Comparison of ENCODE assay signal across 17 cellular contexts in genomic region chr2:38264649-38265322, GRCh38.
DNase-seq lines count a peak whose midpoint lies in the region; ATAC-seq and TF ChIP-seq lines count a peak whose summit lies in the region.
"Had no signal": no experiment of that assay in that cellular context is flagged by ENCODE, and none has a peak within 500 bp of the region (broad histone marks: within the 10 kb centered on the region; RNA-seq: fewer than 3 reads in every experiment).

No MANE protein-coding gene starts in this region.

- H3K27ac ChIP-seq in stomach smooth muscle (ENCODE audit: low read length), result peak overlapping the region; percentile 37
- H3K27ac ChIP-seq: left ventricle myocardium inferior, prostate gland had no signal

- DNase-seq in NCI-H2107 treated with DMSO at 0.1 percent for 48 hours (lab: John Stamatoyannopoulos, UW; ENCODE audit: unreplicated experiment) (peak; percentile 13), NCI-H2107 (lab: John Stamatoyannopoulos, UW) (no peak), NB4 (ENCODE audit: low read depth) (peak; percentile 44), astrocyte of the cerebellum (ENCODE audit: low read depth) (peak; percentile 22), HAP-1 (ENCODE audit: low spot score in 2 of 2) (no peak)
- no peak for DNase-seq in activated CD4-positive, alpha-beta T cell treated with anti-CD3 and anti-CD28 coated beads for 1 hour
- DNase-seq: 8988T; activated CD4-positive, CD25-positive, alpha-beta regulatory T cell; activated naive CD4-positive, alpha-beta T cell treated with anti-CD3 and anti-CD28 coated beads, Interleukin-2, amount 10 ng/mL, durations not matched to agents 7 days and 5 days; CD4-positive, alpha-beta memory T cell; effector CD8-positive, alpha-beta T cell; left ventricle myocardium inferior; NCI-H1048; NCI-H226 had no signal

- no peak overlapping the region for H3K4me3 ChIP-seq in NB4 (ENCODE audit: low read depth, low read length)
- no peak overlapping the region for H3K4me3 ChIP-seq in astrocyte of the cerebellum (ENCODE audit: low read depth, low read length)
- no peak overlapping the region for H3K4me3 ChIP-seq in stomach smooth muscle (ENCODE audit: low read length in 2 of 2)
- H3K4me3 ChIP-seq in HAP-1, result no peak overlapping the region
- H3K4me3 ChIP-seq: left ventricle myocardium inferior, prostate gland had no signal

- TF ChIP-seq CTCF in NB4 (IDR thresholded peaks at IDR 0.05; ENCODE audit: low read depth, low read length), result no peak
- no peak for TF ChIP-seq CTCF in astrocyte of the cerebellum (IDR thresholded peaks at IDR 0.05; ENCODE audit: low read depth, low read length, missing control alignments)

- TF ChIP-seq POLR2A in NB4 (IDR thresholded peaks at IDR 0.05; ENCODE audit: extremely low read depth, insufficient read length), result no peak

- in situ Hi-C loops in astrocyte of the cerebellum (cut with HindIII; ENCODE audit: low sequenced_read_pairs), result loop anchor here (5.0 kb wide), 1 partner anchor 72 kb away; no protein-coding TSS in a partner anchor
- in situ Hi-C loops in HAP-1 (cut with MboI; ENCODE audit: low sequenced_read_pairs), result loop anchor here (10.0 to 25.0 kb wide), 2 partner anchors 290 to 877 kb away; no protein-coding TSS in a partner anchor

- no peak for ATAC-seq in GM18519 (IDR thresholded peaks at IDR 0.05; ENCODE audit: low FRiP score, unreplicated experiment)

- no peak overlapping the region for H3K9ac ChIP-seq in stomach smooth muscle (ENCODE audit: low read length in 2 of 2)

- no peaks in the 10 kb centered on the region for H3K27me3 ChIP-seq in stomach smooth muscle (ENCODE audit: control insufficient read depth in 1 of 2, insufficient read depth in 2 of 2, low read length in 2 of 2)
- no peaks in the 10 kb centered on the region for H3K27me3 ChIP-seq in HAP-1 (ENCODE audit: low read depth)

- H3K9me3 ChIP-seq in stomach smooth muscle (ENCODE audit: control insufficient read depth in 2 of 2, low read length in 2 of 2), result no peaks in the 10 kb centered on the region
- no peaks in the 10 kb centered on the region for H3K9me3 ChIP-seq in HAP-1
- H3K9me3 ChIP-seq: left ventricle myocardium inferior, prostate gland had no signal

- no peaks in the 10 kb centered on the region for H3K4me1 ChIP-seq in stomach smooth muscle (ENCODE audit: control insufficient read depth, insufficient read depth, low read length)
- no peaks in the 10 kb centered on the region for H3K4me1 ChIP-seq in HAP-1
- H3K4me1 ChIP-seq: left ventricle myocardium inferior, prostate gland had no signal

- H3K36me3 ChIP-seq in stomach smooth muscle (ENCODE audit: control insufficient read depth in 2 of 2, insufficient read depth in 2 of 2, low read length in 2 of 2), result no peaks in the 10 kb centered on the region
- H3K36me3 ChIP-seq in HAP-1 (replicated peaks), result no peaks in the 10 kb centered on the region
- H3K36me3 ChIP-seq: left ventricle myocardium inferior, prostate gland had no signal

Comparison
In these comparisons a context has a peak if more than half of its experiments do, and no peak if none do; other contexts are left out.
1. DNase-seq: peak in NCI-H2107 treated with DMSO at 0.1 percent for 48 hours (single experiment), NB4 (single experiment) and astrocyte of the cerebellum (single experiment); none in NCI-H2107 (single experiment), HAP-1 (0 of 2) and activated CD4-positive, alpha-beta T cell treated with anti-CD3 and anti-CD28 coated beads for 1 hour (single experiment).